Comparison of ENCODE assay signal across 11 cellular contexts in the genomic region with DNA sequence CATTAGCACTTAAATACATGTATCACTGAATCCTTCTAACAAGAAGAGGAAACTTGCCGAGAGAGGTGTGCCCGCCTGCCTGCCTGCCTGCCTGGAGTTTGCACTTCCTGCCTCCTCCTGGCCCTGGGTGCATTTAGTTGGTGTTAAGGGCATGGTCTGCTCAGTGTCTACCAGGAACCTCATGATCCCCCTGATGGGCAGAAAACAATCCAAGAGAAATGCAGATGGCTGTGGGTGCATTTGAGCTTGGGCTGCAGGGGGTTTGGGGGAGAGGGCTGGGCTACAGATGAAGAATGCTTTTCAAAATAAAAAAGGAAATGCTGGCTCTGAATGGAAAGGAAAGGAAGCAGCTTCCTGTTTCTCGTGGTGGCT. TPM values are rescaled to one million over a fixed set of nuclear protein-coding genes. Genes with fewer than 3 reads are reported as not detected.
DNase-seq lines count a peak whose midpoint lies in the region; ATAC-seq and TF ChIP-seq lines count a peak whose summit lies in the region.
"Had no signal": no experiment of that assay in that cellular context is flagged by ENCODE, and none has a peak within 500 bp of the region (broad histone marks: within the 10 kb centered on the region; RNA-seq: fewer than 3 reads in every experiment).

No MANE protein-coding gene starts in this region.

- peak overlapping the region; percentile 74 for H3K4me3 Mint-ChIP-seq in activated T-cell treated with anti-CD3 and anti-CD28 coated beads, Interleukin-2, amount 50 U/mL, for 4 hours
- H3K4me3 Mint-ChIP-seq in activated naive CD4-positive, alpha-beta T cell treated with anti-CD3 and anti-CD28 coated beads, Interleukin-2, amount 50 U/mL, for 24 hours = peak overlapping the region; percentile 74
- peak overlapping the region; percentile 80 to 86 for H3K4me3 Mint-ChIP-seq in stimulated activated naive CD8-positive, alpha-beta T cell treated with anti-CD3 and anti-CD28 coated beads, Interleukin-15, amount 100 ng/mL, for 72 hours
- H3K4me3 Mint-ChIP-seq in neural progenitor cell (no peak overlapping the region), Calu3 (ENCODE audit: low read depth, unreplicated experiment) (no peak overlapping the region)

- no peak for TF ChIP-seq CTCF in neural progenitor cell (IDR thresholded peaks at IDR 0.05)
- no peak for TF ChIP-seq CTCF in Calu3 (IDR thresholded peaks at IDR 0.05; ENCODE audit: unreplicated experiment)

- BruUV-seq in Calu3 (replicated peaks; lab: Mats Ljungman, UMichigan) = no TSS peak

- H3K9me3 ChIP-seq in neural progenitor cell (ENCODE audit: low read depth) = no peaks in the 10 kb centered on the region
- H3K9me3 ChIP-seq: prostate gland, thoracic aorta had no signal

- no peak overlapping the region for H2AFZ ChIP-seq in neural progenitor cell (replicated peaks)

- no peaks in the 10 kb centered on the region for H3K27me3 Mint-ChIP-seq in activated T-cell treated with anti-CD3 and anti-CD28 coated beads, Interleukin-2, amount 50 U/mL, for 4 hours (ENCODE audit: low read depth)
- no peaks in the 10 kb centered on the region for H3K27me3 Mint-ChIP-seq in activated naive CD4-positive, alpha-beta T cell treated with anti-CD3 and anti-CD28 coated beads, Interleukin-2, amount 50 U/mL, for 24 hours
- no peaks in the 10 kb centered on the region for H3K27me3 Mint-ChIP-seq in stimulated activated naive CD8-positive, alpha-beta T cell treated with anti-CD3 and anti-CD28 coated beads, Interleukin-15, amount 100 ng/mL, for 72 hours
- H3K27me3 Mint-ChIP-seq in neural progenitor cell (ENCODE audit: insufficient read depth, low read depth) (no peaks in the 10 kb centered on the region), Calu3 (ENCODE audit: unreplicated experiment) (no peaks in the 10 kb centered on the region)

- H3K4me3 ChIP-seq in neural progenitor cell = no peak overlapping the region
- H3K4me3 ChIP-seq: prostate gland, thoracic aorta had no signal

- no peak for DNase-seq in activated T-cell treated with anti-CD3 and anti-CD28 coated beads, Interleukin-2, amount 50 U/mL, for 4 hours
- DNase-seq in activated T-cell treated with anti-CD3 and anti-CD28 coated beads, Interleukin-2, amount 50 U/mL, for 1 hour = no peak
- DNase-seq in stimulated activated naive CD8-positive, alpha-beta T cell treated with anti-CD3 and anti-CD28 coated beads, Interleukin-15, amount 100 ng/mL, for 72 hours = no peak
- DNase-seq in neural progenitor cell (ENCODE audit: low spot score) (no peak), COLO829 (ENCODE audit: low spot score) (no peak), Calu3 (no peak)
- DNase-seq: NCI-H524 had no signal

- H3K4me1 Mint-ChIP-seq in activated T-cell treated with anti-CD3 and anti-CD28 coated beads, Interleukin-2, amount 50 U/mL, for 4 hours (ENCODE audit: low read depth) = peaks cover 70% of the 10 kb centered on the region
- H3K4me1 Mint-ChIP-seq in activated naive CD4-positive, alpha-beta T cell treated with anti-CD3 and anti-CD28 coated beads, Interleukin-2, amount 50 U/mL, for 24 hours = peaks cover 65% of the 10 kb centered on the region
- H3K4me1 Mint-ChIP-seq in stimulated activated naive CD8-positive, alpha-beta T cell treated with anti-CD3 and anti-CD28 coated beads, Interleukin-15, amount 100 ng/mL, for 72 hours = peaks cover 100% of the 10 kb centered on the region
- H3K4me1 Mint-ChIP-seq in neural progenitor cell (peaks cover 34% of the 10 kb centered on the region), Calu3 (ENCODE audit: low read depth, unreplicated experiment) (no peaks in the 10 kb centered on the region)

- H3K4me2 ChIP-seq in neural progenitor cell = no peak overlapping the region

- H3K27ac Mint-ChIP-seq in activated naive CD4-positive, alpha-beta T cell treated with anti-CD3 and anti-CD28 coated beads, Interleukin-2, amount 50 U/mL, for 24 hours = peak overlapping the region; percentile 92
- H3K27ac Mint-ChIP-seq in stimulated activated naive CD8-positive, alpha-beta T cell treated with anti-CD3 and anti-CD28 coated beads, Interleukin-15, amount 100 ng/mL, for 72 hours = peak overlapping the region; percentile 95 to 97
- H3K27ac Mint-ChIP-seq in neural progenitor cell = no peak overlapping the region
- no peak overlapping the region for H3K27ac Mint-ChIP-seq in Calu3 (ENCODE audit: unreplicated experiment)

- peaks cover 13% of the 10 kb centered on the region for H3K4me1 ChIP-seq in neural progenitor cell
- H3K4me1 ChIP-seq: prostate gland had no signal

- H3K9me3 Mint-ChIP-seq in activated T-cell treated with anti-CD3 and anti-CD28 coated beads, Interleukin-2, amount 50 U/mL, for 4 hours = no peaks in the 10 kb centered on the region
- H3K9me3 Mint-ChIP-seq in activated naive CD4-positive, alpha-beta T cell treated with anti-CD3 and anti-CD28 coated beads, Interleukin-2, amount 50 U/mL, for 24 hours = no peaks in the 10 kb centered on the region
- H3K9me3 Mint-ChIP-seq in stimulated activated naive CD8-positive, alpha-beta T cell treated with anti-CD3 and anti-CD28 coated beads, Interleukin-15, amount 100 ng/mL, for 72 hours = no peaks in the 10 kb centered on the region
- H3K9me3 Mint-ChIP-seq in neural progenitor cell (no peaks in the 10 kb centered on the region), Calu3 (ENCODE audit: low read depth, unreplicated experiment) (no peaks in the 10 kb centered on the region)

- H3F3A ChIP-seq in neural progenitor cell (ENCODE audit: low read depth) = no peaks in the 10 kb centered on the region

- no peaks in the 10 kb centered on the region for H3K36me3 ChIP-seq in neural progenitor cell
- H3K36me3 ChIP-seq: prostate gland, thoracic aorta had no signal

- no peak overlapping the region for H3K9ac ChIP-seq in neural progenitor cell

- no peaks in the 10 kb centered on the region for H3K27me3 ChIP-seq in neural progenitor cell

- peaks cover 25% of the 10 kb centered on the region for H4K20me1 ChIP-seq in neural progenitor cell (ENCODE audit: low read depth)

- H3K36me3 Mint-ChIP-seq in activated T-cell treated with anti-CD3 and anti-CD28 coated beads, Interleukin-2, amount 50 U/mL, for 4 hours (ENCODE audit: insufficient read depth) = no peaks in the 10 kb centered on the region
- peaks cover 4% of the 10 kb centered on the region for H3K36me3 Mint-ChIP-seq in activated naive CD4-positive, alpha-beta T cell treated with anti-CD3 and anti-CD28 coated beads, Interleukin-2, amount 50 U/mL, for 24 hours
- H3K36me3 Mint-ChIP-seq in neural progenitor cell (peaks cover 3% of the 10 kb centered on the region), Calu3 (ENCODE audit: insufficient read depth, unreplicated experiment) (no peaks in the 10 kb centered on the region)

- intact Hi-C loops in Calu3 (cut with micrococcal nuclease; ENCODE audit: unreplicated experiment) = no loop called here

- no peak overlapping the region for H3K27ac ChIP-seq in neural progenitor cell
- H3K27ac ChIP-seq: prostate gland, thoracic aorta had no signal

- peaks cover 92% of the 10 kb centered on the region for H3K79me2 ChIP-seq in neural progenitor cell (ENCODE audit: low read depth)

- ATAC-seq in activated T-cell treated with anti-CD3 and anti-CD28 coated beads, Interleukin-2, amount 50 U/mL, for 4 hours = peak; percentile 11 to 29
- peak; percentile 26 for ATAC-seq in HG03159 (IDR thresholded peaks at IDR 0.05; ENCODE audit: unreplicated experiment)
- ATAC-seq in stimulated activated naive CD8-positive, alpha-beta T cell treated with anti-CD3 and anti-CD28 coated beads, Interleukin-15, amount 100 ng/mL, for 72 hours = peak; percentile 46

- CTCF ChIA-PET in Calu3 (lab: Charles Lee) = interaction anchor here (1.1 kb wide), 1 partner anchor 11 kb away, joined by 3 read pairs; no protein-coding TSS in a partner anchor

RNA-seq across cellular contexts. Expression of a gene that starts 10.1 kb away (rescaled TPM):
- 10 to 100 TPM; 52.1 to 63.5 (median 56.8) TPM for total RNA-seq in activated T-cell treated with anti-CD3 and anti-CD28 coated beads, Interleukin-2, amount 50 U/mL, for 4 hours
- total RNA-seq in neural progenitor cell (ENCODE audit: low replicate concordance) (16.4 and 19.2 TPM in 2 replicates), Calu3 (2022) (3.6 and 4.5 TPM in 2 replicates)

Comparison
In these comparisons a context has a peak if more than half of its experiments do, and no peak if none do; other contexts are left out.
1. H3K4me3 Mint-ChIP-seq: peak in activated T-cell treated with anti-CD3 and anti-CD28 coated beads, Interleukin-2, amount 50 U/mL, for 4 hours (single experiment), activated naive CD4-positive, alpha-beta T cell treated with anti-CD3 and anti-CD28 coated beads, Interleukin-2, amount 50 U/mL, for 24 hours (single experiment) and stimulated activated naive CD8-positive, alpha-beta T cell treated with anti-CD3 and anti-CD28 coated beads, Interleukin-15, amount 100 ng/mL, for 72 hours (2 of 2); none in neural progenitor cell (single experiment) and Calu3 (single experiment).
2. H3K27ac Mint-ChIP-seq: peak in activated naive CD4-positive, alpha-beta T cell treated with anti-CD3 and anti-CD28 coated beads, Interleukin-2, amount 50 U/mL, for 24 hours (single experiment) and stimulated activated naive CD8-positive, alpha-beta T cell treated with anti-CD3 and anti-CD28 coated beads, Interleukin-15, amount 100 ng/mL, for 72 hours (2 of 2); none in neural progenitor cell (single experiment) and Calu3 (single experiment).
3. Peak in every context shown above with its lines, with median percentiles within 50 percentile points of each other: ATAC-seq.